ENCODE assay signal across 9 cellular contexts in genomic region chr11:130213143-130213978, GRCh38. TPM values are rescaled to one million over a fixed set of nuclear protein-coding genes. Genes with fewer than 3 reads are reported as not detected.
A peak's percentile ranks its signal among the peaks of the same experiment; 100 is the strongest.
DNase-seq lines count a peak whose midpoint lies in the region; ATAC-seq and TF ChIP-seq lines count a peak whose summit lies in the region.
"Had no signal": no experiment of that assay in that cellular context is flagged by ENCODE, and none has a peak within 500 bp of the region (broad histone marks: within the 10 kb centered on the region; RNA-seq: fewer than 3 reads in every experiment).

No MANE protein-coding gene starts in this region.

- ATAC-seq in GM21360 (IDR thresholded peaks at IDR 0.05; ENCODE audit: unreplicated experiment): peak; percentile 89
- peak; percentile 84 for ATAC-seq in sciatic nerve

- no peaks in the 10 kb centered on the region for H3K9me2 ChIP-seq in SU-DHL-6 (replicated peaks; ENCODE audit: insufficient read depth, low read length)

- DNase-seq in Caco-2: peak; percentile 70 to 83
- peak; percentile 77 for DNase-seq in HuH-7.5 (ENCODE audit: low spot score)
- peak; percentile 70 for DNase-seq in activated naive CD8-positive, alpha-beta T cell treated with anti-CD3 and anti-CD28 coated beads for 36 hours
- DNase-seq in left ventricle myocardium inferior: peak; percentile 60
- peak; percentile 83 for DNase-seq in sciatic nerve (ENCODE audit: low spot score)
- no peak for DNase-seq in DMS153 (lab: John Stamatoyannopoulos, UW)

- no peaks in the 10 kb centered on the region for H3K79me2 ChIP-seq in SU-DHL-6 (ENCODE audit: insufficient read depth, low read length)

- intact Hi-C loops in Caco-2 (cut with micrococcal nuclease; ENCODE audit: unreplicated experiment): loop anchor here (1.0 to 10.0 kb wide), 6 partner anchors 105 to 651 kb away; no protein-coding TSS in a partner anchor
- intact Hi-C loops in left ventricle myocardium inferior (cut with micrococcal nuclease): loop anchor here (10.0 kb wide), 1 partner anchor 211 kb away; the partner anchor contains the start of gene ADAMTS8
- intact Hi-C loops in sciatic nerve (cut with DNase I): loop anchor here (10.0 kb wide), 1 partner anchor 211 kb away; the partner anchor contains the start of gene ADAMTS8

- H3F3A ChIP-seq in SU-DHL-6 (ENCODE audit: insufficient read depth): no peaks in the 10 kb centered on the region

- H2AFZ ChIP-seq in SU-DHL-6 (ENCODE audit: low read depth, low read length, severe bottlenecking): no peak overlapping the region

- no peak overlapping the region for H3K9ac ChIP-seq in SU-DHL-6 (ENCODE audit: low read length)

- no peaks in the 10 kb centered on the region for H3K9me3 Mint-ChIP-seq in Caco-2 (ENCODE audit: unreplicated experiment)
- no peaks in the 10 kb centered on the region for H3K9me3 Mint-ChIP-seq in activated naive CD8-positive, alpha-beta T cell treated with anti-CD3 and anti-CD28 coated beads for 36 hours

- H3K27ac ChIP-seq in SU-DHL-6 (ENCODE audit: low read depth, low read length): no peak overlapping the region
- no peak overlapping the region for H3K27ac ChIP-seq in left ventricle myocardium inferior (replicated peaks)

- peaks cover 9% of the 10 kb centered on the region for H3K4me1 Mint-ChIP-seq in Caco-2 (ENCODE audit: low read depth, unreplicated experiment)
- H3K4me1 Mint-ChIP-seq in activated naive CD8-positive, alpha-beta T cell treated with anti-CD3 and anti-CD28 coated beads for 36 hours: no peaks in the 10 kb centered on the region

- POLR2A ChIA-PET in Caco-2 (lab: Charles Lee): no interaction called here

- H3K36me3 ChIP-seq in Caco-2 (ENCODE audit: control insufficient read depth, insufficient read depth, low read length) (no peaks in the 10 kb centered on the region), SU-DHL-6 (ENCODE audit: low read length) (no peaks in the 10 kb centered on the region), left ventricle myocardium inferior (no peaks in the 10 kb centered on the region)

- H3K9me3 ChIP-seq in Caco-2 (no peaks in the 10 kb centered on the region), SU-DHL-6 (ENCODE audit: insufficient read depth, low read length) (no peaks in the 10 kb centered on the region), left ventricle myocardium inferior (replicated peaks) (no peaks in the 10 kb centered on the region)

- H3K4me2 ChIP-seq in SU-DHL-6 (ENCODE audit: low read depth, low read length, poor library complexity, severe bottlenecking): no peak overlapping the region

- no peaks in the 10 kb centered on the region for H4K20me1 ChIP-seq in SU-DHL-6 (ENCODE audit: low read depth, low read length)

- peak; percentile 98 to 99 for TF ChIP-seq CTCF in Caco-2 (IDR thresholded peaks at IDR 0.05; ENCODE audit: insufficient read depth in 1 of 2, low read depth in 1 of 2, low read length in 1 of 2, severe bottlenecking in 1 of 2, unreplicated experiment in 1 of 2)
- TF ChIP-seq CTCF in SU-DHL-6 (IDR thresholded peaks at IDR 0.05; ENCODE audit: insufficient read depth, low read length, poor library complexity, severe bottlenecking): peak; percentile 54
- peak; percentile 97 for TF ChIP-seq CTCF in left ventricle myocardium inferior (IDR thresholded peaks at IDR 0.05; ENCODE audit: borderline replicate concordance)

- CTCF ChIA-PET in Caco-2 (lab: Charles Lee): interaction anchor here (0.6 to 1.8 kb wide), 18 partner anchors 8 to 290 kb away, joined by 3 to 19 read pairs (median 4); no protein-coding TSS in a partner anchor

- no peak overlapping the region for H3K4me3 Mint-ChIP-seq in Caco-2 (ENCODE audit: unreplicated experiment)
- H3K4me3 Mint-ChIP-seq in activated naive CD8-positive, alpha-beta T cell treated with anti-CD3 and anti-CD28 coated beads for 36 hours: no peak overlapping the region
- H3K4me3 Mint-ChIP-seq: activated naive CD8-positive, alpha-beta T cell had no signal

- H3K4me3 ChIP-seq in Caco-2 (ENCODE audit: low read depth, low read length): no peak overlapping the region
- no peak overlapping the region for H3K4me3 ChIP-seq in SU-DHL-6 (ENCODE audit: insufficient read depth, low read length, poor library complexity, severe bottlenecking)
- no peak overlapping the region for H3K4me3 ChIP-seq in left ventricle myocardium inferior

- peaks cover 77% of the 10 kb centered on the region for H3K36me3 Mint-ChIP-seq in Caco-2 (ENCODE audit: insufficient read depth, unreplicated experiment)
- H3K36me3 Mint-ChIP-seq in activated naive CD8-positive, alpha-beta T cell treated with anti-CD3 and anti-CD28 coated beads for 36 hours: no peaks in the 10 kb centered on the region
- H3K36me3 Mint-ChIP-seq: activated naive CD8-positive, alpha-beta T cell had no signal

- no TSS peak for BruUV-seq in Caco-2 (replicated peaks; lab: Mats Ljungman, UMichigan)

- H3K27ac Mint-ChIP-seq in Caco-2 (ENCODE audit: unreplicated experiment): no peak overlapping the region
- H3K27ac Mint-ChIP-seq in activated naive CD8-positive, alpha-beta T cell treated with anti-CD3 and anti-CD28 coated beads for 36 hours: no peak overlapping the region
- H3K27ac Mint-ChIP-seq: activated naive CD8-positive, alpha-beta T cell had no signal

- no peaks in the 10 kb centered on the region for H3K27me3 ChIP-seq in Caco-2 (replicated peaks; ENCODE audit: control insufficient read depth, insufficient read depth, low read length)
- H3K27me3 ChIP-seq in SU-DHL-6 (ENCODE audit: low read length): no peaks in the 10 kb centered on the region
- peaks cover 34% of the 10 kb centered on the region for H3K27me3 ChIP-seq in left ventricle myocardium inferior (ENCODE audit: low read depth)

- 0 out of 2 replicates have a peak, but pooled peaks cover 9% of the 10 kb centered on the region for H3K4me1 ChIP-seq in Caco-2
- H3K4me1 ChIP-seq in left ventricle myocardium inferior: peaks cover 6% of the 10 kb centered on the region

- H3K27me3 Mint-ChIP-seq in Caco-2 (ENCODE audit: insufficient read depth, unreplicated experiment): no peaks in the 10 kb centered on the region
- H3K27me3 Mint-ChIP-seq in activated naive CD8-positive, alpha-beta T cell treated with anti-CD3 and anti-CD28 coated beads for 36 hours: no peaks in the 10 kb centered on the region

RNA-seq across cellular contexts. Expression of gene ST14, which starts 53.8 kb away (rescaled TPM):
- total RNA-seq in Caco-2 (2022): 298 and 304 TPM in 2 replicates
- under 1 TPM; 0.14 to 0.48 TPM for total RNA-seq in activated naive CD8-positive, alpha-beta T cell treated with anti-CD3 and anti-CD28 coated beads for 36 hours
- total RNA-seq in left ventricle myocardium inferior: 1.0 TPM
- 2.8 TPM for total RNA-seq in sciatic nerve

Comparison
In these comparisons a context has a peak if more than half of its experiments do, and no peak if none do; other contexts are left out.
1. RNA of gene ST14, which starts 53.8 kb away (total RNA-seq): 298 to 304 TPM in Caco-2; 2.8 TPM in sciatic nerve (single experiment), 1.0 TPM in left ventricle myocardium inferior (single experiment) and 0.14 to 0.48 TPM in activated naive CD8-positive, alpha-beta T cell treated with anti-CD3 and anti-CD28 coated beads for 36 hours; every median in the first group is over 10 times any median in the second.
2. Peak in every context shown above with its lines, with median percentiles within 50 percentile points of each other: CTCF ChIP-seq.